In genomic region chr11:69821511-69822040, GRCh38 we compare ENCODE assay signal across 23 cellular contexts. TPM values are rescaled to one million over a fixed set of nuclear protein-coding genes. Genes with fewer than 3 reads are reported as not detected.
DNase-seq lines count a peak whose midpoint lies in the region; ATAC-seq and TF ChIP-seq lines count a peak whose summit lies in the region.
"Had no signal": no experiment of that assay in that cellular context is flagged by ENCODE, and none has a peak within 500 bp of the region (broad histone marks: within the 10 kb centered on the region; RNA-seq: fewer than 3 reads in every experiment).

No MANE protein-coding gene starts in this region.

- H2AFZ ChIP-seq in osteoblast (ENCODE audit: low read length), result no peak overlapping the region

- H3K79me2 ChIP-seq in osteoblast (ENCODE audit: insufficient read depth, low read length), result no peaks in the 10 kb centered on the region

- peak; percentile 23 for DNase-seq in M059J (ENCODE audit: low read depth)
- DNase-seq in SW480 (ENCODE audit: low spot score), result peak; percentile 96
- peak; percentile 86 for DNase-seq in cerebellum (ENCODE audit: low spot score)
- DNase-seq in osteoblast (ENCODE audit: insufficient read length, low spot score, missing footprints), result peak; percentile 57
- DNase-seq in Kasumi-1 (lab: John Stamatoyannopoulos, UW), result no peak
- DNase-seq in stimulated activated naive CD4-positive, alpha-beta T cell treated with Interleukin-2 at 50 U/mL for 16 hours (lab: John Stamatoyannopoulos, UW), result no peak
- no peak for DNase-seq in superior temporal gyrus (ENCODE audit: extremely low spot score)
- DNase-seq: Caco-2; CD4-positive, CD25-positive, alpha-beta regulatory T cell; CD8-positive, alpha-beta T cell; DMS153; DND-41; GDM1; GOT3; H7; HCEC 1CT had no signal

- no peak overlapping the region for H3K4me3 ChIP-seq in osteoblast (ENCODE audit: insufficient read depth, low read length)
- H3K4me3 ChIP-seq: BLaER1, GM12878 had no signal

- H3K27me3 ChIP-seq in osteoblast (ENCODE audit: insufficient read depth, low read length), result peaks cover 78% of the 10 kb centered on the region

- TF ChIP-seq CTCF in osteoblast (IDR thresholded peaks at IDR 0.05; ENCODE audit: extremely low read depth, low read depth, low read length), result no peak

- no peaks in the 10 kb centered on the region for H3K36me3 ChIP-seq in osteoblast (ENCODE audit: insufficient read depth, low read length)
- H3K36me3 ChIP-seq: BLaER1 had no signal

- H3K4me2 ChIP-seq in osteoblast (ENCODE audit: insufficient read depth, low read length), result no peak overlapping the region
- H3K4me2 ChIP-seq: BLaER1 had no signal

- H3K9me3 ChIP-seq in osteoblast (ENCODE audit: low read depth, low read length), result no peaks in the 10 kb centered on the region
- H3K9me3 ChIP-seq: BLaER1, Caco-2 had no signal

- no peak overlapping the region for H3K27ac ChIP-seq in osteoblast (ENCODE audit: low read depth, low read length)
- H3K27ac ChIP-seq: BLaER1, C4-2B had no signal

- no peaks in the 10 kb centered on the region for H4K20me1 ChIP-seq in osteoblast (ENCODE audit: insufficient read depth, low read length)

- no peaks in the 10 kb centered on the region for H3K4me1 ChIP-seq in osteoblast (ENCODE audit: insufficient read depth, low read length)

- ATAC-seq in GM18873 (IDR thresholded peaks at IDR 0.05; ENCODE audit: low FRiP score, unreplicated experiment), result no peak
- ATAC-seq: CD8-positive, alpha-beta T cell; GM12878 had no signal

RNA-seq across cellular contexts. Expression of gene FGF3, which starts 2.4 kb away (rescaled TPM):
- not detected in 2 replicates for total RNA-seq in M059J (2014; rRNA removed; shearing (Covaris generic))
- total RNA-seq in cerebellum (6.5 TPM), osteoblast (not detected in 2 replicates)
- total RNA-seq: A172; A673; B cell; Caco-2; CD4-positive, CD25-positive, alpha-beta regulatory T cell; CD8-positive, alpha-beta T cell; GM12878; H7 had no signal

RNA-seq across cellular contexts. Expression of gene FGF4, which starts 46.4 kb away (rescaled TPM):
- total RNA-seq in M059J (2014; rRNA removed; shearing (Covaris generic)), result not detected in 2 replicates
- not detected for total RNA-seq in cerebellum
- total RNA-seq in osteoblast, result not detected in 2 replicates
- total RNA-seq: A172; A673; B cell; Caco-2; CD4-positive, CD25-positive, alpha-beta regulatory T cell; CD8-positive, alpha-beta T cell; GM12878 had no signal

Comparison
In these comparisons a context has a peak if more than half of its experiments do, and no peak if none do; other contexts are left out.
1. DNase-seq: peak in M059J (single experiment), SW480 (single experiment), cerebellum (single experiment) and osteoblast (single experiment); none in Kasumi-1 (0 of 2), stimulated activated naive CD4-positive, alpha-beta T cell treated with Interleukin-2 at 50 U/mL for 16 hours (single experiment) and superior temporal gyrus (single experiment).